Comparison of ENCODE assay signal across 25 cellular contexts in the genomic region with DNA sequence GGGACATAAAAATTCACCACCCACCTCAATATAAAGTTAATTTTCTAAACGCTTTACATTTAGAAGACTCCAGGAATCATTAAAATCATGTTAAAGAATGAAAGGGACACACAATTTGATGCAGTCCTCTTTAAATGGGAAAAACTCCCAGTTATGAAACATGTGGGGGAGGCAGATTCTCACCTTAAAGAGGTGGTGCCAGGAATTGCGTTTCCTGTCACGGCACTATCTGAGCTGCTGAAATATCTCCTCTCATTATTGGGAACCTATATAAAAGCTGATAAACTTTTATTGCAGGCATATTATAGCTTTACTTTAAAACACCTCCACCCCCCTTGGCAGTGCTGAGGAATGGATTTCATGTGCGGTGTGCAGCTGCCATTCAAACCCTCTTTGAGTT.
"Had no signal": no experiment of that assay in that cellular context is flagged by ENCODE, and none has a peak within 500 bp of the region (broad histone marks: within the 10 kb centered on the region; RNA-seq: fewer than 3 reads in every experiment).

No MANE protein-coding gene starts in this region.

- DNase-seq: activated effector memory CD4-positive, alpha-beta T cell treated with anti-CD3 and anti-CD28 coated beads, Interleukin-2, amount 50 U/mL, for 16 hours; activated effector memory CD4-positive, alpha-beta T cell treated with Interleukin-2 at 50 U/mL for 16 hours; activated gamma-delta T cell; activated gamma-delta T cell treated with Interleukin-2 at 50 U/mL for 16 hours; activated naive CD4-positive, alpha-beta T cell; activated naive CD4-positive, alpha-beta T cell treated with anti-CD3 and anti-CD28 coated beads for 36 hours; activated naive CD4-positive, alpha-beta T cell treated with anti-CD3 and anti-CD28 coated beads, Interleukin-2, amount 10 ng/mL, durations not matched to agents 7 days and 5 days; activated naive CD4-positive, alpha-beta T cell treated with anti-CD3 and anti-CD28 coated beads, Interleukin-2, amount 50 U/mL, for 16 hours; activated naive CD4-positive, alpha-beta T cell treated with Interleukin-2 at 50 U/mL for 16 hours; activated naive CD8-positive, alpha-beta T cell treated with anti-CD3 and anti-CD28 coated beads for 36 hours; activated naive CD8-positive, alpha-beta T cell treated with anti-CD3 and anti-CD28 coated beads, Interleukin-2, amount 10 ng/mL, durations not matched to agents 7 days and 5 days; activated naive CD8-positive, alpha-beta T cell treated with anti-CD3 and anti-CD28 coated beads, Interleukin-2, amount 50 U/mL, for 24 hours; activated T-cell treated with anti-CD3 and anti-CD28 coated beads, Interleukin-2, amount 50 U/mL, for 1 hour; activated T-cell treated with anti-CD3 and anti-CD28 coated beads, Interleukin-2, amount 50 U/mL, for 24 hours; activated T-cell treated with anti-CD3 and anti-CD28 coated beads, Interleukin-2, amount 50 U/mL, for 4 hours; activated T-cell treated with anti-CD3 and anti-CD28 coated beads, Interleukin-2, amount 50 U/mL, for 48 hours; activated T-cell treated with anti-CD3 and anti-CD28 coated beads, Interleukin-2, amount 50 U/mL, for 72 hours; amniotic stem cell; amygdala; anterior cingulate cortex; aorta; body of pancreas; brain microvascular endothelial cell; central memory CD4-positive, alpha-beta T cell; cerebellar nuclear complex had no signal
